ENCODE assay signal across 20 cellular contexts in the genomic region with DNA sequence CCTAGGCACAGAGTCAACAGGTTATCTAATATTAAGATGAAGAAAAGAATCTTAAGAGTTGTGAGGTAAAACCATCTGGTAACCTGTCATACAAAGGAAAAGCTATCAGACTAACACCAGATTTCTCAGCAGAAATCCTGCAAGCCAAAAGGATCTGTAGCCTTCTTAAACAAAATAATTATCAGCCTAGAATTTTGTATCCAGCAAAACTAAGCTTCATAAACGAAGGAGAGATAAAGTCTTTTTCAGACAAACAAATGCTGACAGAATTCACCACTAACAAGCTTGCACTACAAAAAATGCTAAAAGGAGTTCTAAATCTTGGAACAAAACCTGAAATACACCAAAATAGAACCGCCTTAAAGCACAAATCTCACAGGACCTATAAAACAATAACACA. TPM values are rescaled to one million over a fixed set of nuclear protein-coding genes. Genes with fewer than 3 reads are reported as not detected.
DNase-seq lines count a peak whose midpoint lies in the region; ATAC-seq, FAIRE-seq and TF ChIP-seq lines count a peak whose summit lies in the region.
"Had no signal": no experiment of that assay in that cellular context is flagged by ENCODE, and none has a peak within 500 bp of the region (broad histone marks: within the 10 kb centered on the region; RNA-seq: fewer than 3 reads in every experiment).

No MANE protein-coding gene starts in this region.

- CTCF ChIA-PET in Calu3 (lab: Charles Lee), result no interaction called here

- peak overlapping the region; percentile 39; the same call in 1 of the 2 replicates for H3K4me2 ChIP-seq in GM23338
- H3K4me2 ChIP-seq: A549, BLaER1 had no signal

- peak overlapping the region; percentile 39 for H3K4me3 ChIP-seq in GM23338
- H3K4me3 ChIP-seq in HUES64 (ENCODE audit: low read length), result peak overlapping the region; percentile 39
- peak overlapping the region; percentile 28 for H3K4me3 ChIP-seq in iPS-15b (ENCODE audit: low read depth, low read length)
- H3K4me3 ChIP-seq: A549, BLaER1, GM23248 had no signal

- no TSS peak for BruUV-seq in Calu3 (replicated peaks; lab: Mats Ljungman, UMichigan)

- no peaks in the 10 kb centered on the region for H3F3A ChIP-seq in GM23338 (replicated peaks; ENCODE audit: low read depth)

- H3K9me3 Mint-ChIP-seq in GM23338 (peaks cover 27% of the 10 kb centered on the region), neural crest cell (peaks cover 8% of the 10 kb centered on the region), Calu3 (ENCODE audit: low read depth, unreplicated experiment) (peaks cover 4% of the 10 kb centered on the region)

- H3K4me1 Mint-ChIP-seq in GM23338, result peaks cover 5% of the 10 kb centered on the region; the same call in 2 of the 3 replicates
- peaks cover 4% of the 10 kb centered on the region for H3K4me1 Mint-ChIP-seq in neural crest cell
- H3K4me1 Mint-ChIP-seq in Calu3 (ENCODE audit: low read depth, unreplicated experiment), result no peaks in the 10 kb centered on the region
- H3K4me1 Mint-ChIP-seq: CD14-positive monocyte; CD4-positive, alpha-beta memory T cell had no signal

- H3K36me3 Mint-ChIP-seq in GM23338 (ENCODE audit: low read depth), result peaks cover 12% of the 10 kb centered on the region; the same call in 1 of the 3 replicates
- peaks cover 3% of the 10 kb centered on the region for H3K36me3 Mint-ChIP-seq in neural crest cell (ENCODE audit: low read depth)
- H3K36me3 Mint-ChIP-seq in Calu3 (ENCODE audit: insufficient read depth, unreplicated experiment), result no peaks in the 10 kb centered on the region
- H3K36me3 Mint-ChIP-seq: CD14-positive monocyte had no signal

- WGBS in HUES64, result 71% methylated on average over 2 of the region's 2 CpGs

- H3K9me2 ChIP-seq in GM23338 (ENCODE audit: insufficient read depth), result 0 out of 2 replicates have a peak, but pooled peaks cover 2% of the 10 kb centered on the region

- H3K9ac ChIP-seq in HUES64 (ENCODE audit: low read depth, low read length) (no peak overlapping the region), iPS-15b (ENCODE audit: low read depth, low read length) (no peak overlapping the region)
- H3K9ac ChIP-seq: BLaER1, GM23248 had no signal

- no peaks in the 10 kb centered on the region for H3K79me2 ChIP-seq in GM23338 (replicated peaks; ENCODE audit: insufficient read depth)

- ATAC-seq in GM23338, result no peak
- no peak for ATAC-seq in GM19023 (IDR thresholded peaks at IDR 0.05; ENCODE audit: unreplicated experiment)
- ATAC-seq: A549, HCT116 had no signal

- H3K27me3 Mint-ChIP-seq in GM23338 (ENCODE audit: insufficient read depth, low read depth, poor library complexity), result peaks cover 2% of the 10 kb centered on the region
- H3K27me3 Mint-ChIP-seq in neural crest cell (ENCODE audit: low read depth), result no peaks in the 10 kb centered on the region
- no peaks in the 10 kb centered on the region for H3K27me3 Mint-ChIP-seq in Calu3 (ENCODE audit: unreplicated experiment)

- H2AFZ ChIP-seq in GM23338, result peak overlapping the region; percentile 76
- H2AFZ ChIP-seq: GM23248 had no signal

- no peaks in the 10 kb centered on the region for H3K27me3 ChIP-seq in GM23338 (ENCODE audit: insufficient read depth)
- H3K27me3 ChIP-seq in HUES64 (ENCODE audit: insufficient read depth, low read length), result no peaks in the 10 kb centered on the region
- no peaks in the 10 kb centered on the region for H3K27me3 ChIP-seq in iPS-15b (ENCODE audit: control insufficient read depth, insufficient read depth, low read length)
- H3K27me3 ChIP-seq: BLaER1 had no signal

- intact Hi-C loops in Calu3 (cut with micrococcal nuclease; ENCODE audit: unreplicated experiment), result no loop called here

- TF ChIP-seq CTCF in GM23338 (conservative IDR thresholded peaks at IDR 0.05; ENCODE audit: low read depth in 2 of 2) (no peak), neural crest cell (conservative IDR thresholded peaks at IDR 0.05) (no peak), Calu3 (IDR thresholded peaks at IDR 0.05; ENCODE audit: unreplicated experiment) (no peak)

- FAIRE-seq in RCC 7860 (lab: Jason Lieb, UNC), result no peak
- FAIRE-seq: A549, H54 had no signal

- H4K20me1 ChIP-seq in GM23338 (replicated peaks; ENCODE audit: insufficient read depth), result no peaks in the 10 kb centered on the region
- H4K20me1 ChIP-seq: BLaER1 had no signal

- H3K4me3 Mint-ChIP-seq in GM23338 (no peak overlapping the region), neural crest cell (peak overlapping the region; percentile 69), Calu3 (ENCODE audit: low read depth, unreplicated experiment) (no peak overlapping the region)
- H3K4me3 Mint-ChIP-seq: CD14-positive monocyte; CD4-positive, alpha-beta memory T cell had no signal

- no peak overlapping the region for H3K27ac Mint-ChIP-seq in GM23338
- H3K27ac Mint-ChIP-seq in neural crest cell (ENCODE audit: unreplicated experiment), result no peak overlapping the region
- no peak overlapping the region for H3K27ac Mint-ChIP-seq in Calu3 (ENCODE audit: unreplicated experiment)
- H3K27ac Mint-ChIP-seq: CD14-positive monocyte; CD4-positive, alpha-beta memory T cell had no signal

- H3K36me3 ChIP-seq in GM23338 (ENCODE audit: insufficient read depth) (no peaks in the 10 kb centered on the region; the same call in 1 of the 2 replicates), HUES64 (ENCODE audit: insufficient read depth, low read length) (no peaks in the 10 kb centered on the region), iPS-15b (ENCODE audit: control insufficient read depth, insufficient read depth, low read length) (no peaks in the 10 kb centered on the region)
- H3K36me3 ChIP-seq: BLaER1 had no signal

- DNase-seq in GM23338 (ENCODE audit: low spot score) (no peak), neural crest cell (ENCODE audit: low read depth, low spot score) (no peak), HT-29 (ENCODE audit: low spot score) (no peak), Calu3 (no peak), RCC 7860 (ENCODE audit: low spot score) (no peak)
- DNase-seq: CD4-positive, alpha-beta memory T cell; DMS79 treated with DMSO at 0.1 percent for 48 hours; GF-D8; GM23248; IMR-90; KBM-7 had no signal

- H3K4me1 ChIP-seq in GM23338 (ENCODE audit: insufficient read depth) (no peaks in the 10 kb centered on the region), HUES64 (ENCODE audit: insufficient read depth, low read length) (no peaks in the 10 kb centered on the region; the same call in 1 of the 2 replicates), iPS-15b (ENCODE audit: control insufficient read depth, insufficient read depth, low read length) (no peaks in the 10 kb centered on the region)
- H3K4me1 ChIP-seq: A549, BLaER1 had no signal

- H3K9me3 ChIP-seq in HUES64 (ENCODE audit: insufficient read depth, low read depth, low read length), result peaks cover 6% of the 10 kb centered on the region
- H3K9me3 ChIP-seq in iPS-15b (ENCODE audit: control insufficient read depth, insufficient read depth, low read length), result no peaks in the 10 kb centered on the region
- H3K9me3 ChIP-seq: A549 had no signal

- no peak overlapping the region for H3K27ac ChIP-seq in GM23338 (ENCODE audit: low read depth)
- H3K27ac ChIP-seq in HUES64 (ENCODE audit: low read depth, low read length), result no peak overlapping the region
- H3K27ac ChIP-seq: 22Rv1, A549, BLaER1, GM23248 had no signal

TF ChIP-seq in GM23338, 12 proteins besides CTCF, POLR2A, EP300 and RAD21 (continues in another document):
- TF ChIP-seq JUNB (IDR thresholded peaks at IDR 0.05; ENCODE audit: unreplicated experiment) (no peak), STAT1 (IDR thresholded peaks at IDR 0.05; ENCODE audit: unreplicated experiment) (no peak), EZH2phosphoT487 (IDR thresholded peaks at IDR 0.05; ENCODE audit: unreplicated experiment) (no peak)
- TF ChIP-seq, protein P1, sequence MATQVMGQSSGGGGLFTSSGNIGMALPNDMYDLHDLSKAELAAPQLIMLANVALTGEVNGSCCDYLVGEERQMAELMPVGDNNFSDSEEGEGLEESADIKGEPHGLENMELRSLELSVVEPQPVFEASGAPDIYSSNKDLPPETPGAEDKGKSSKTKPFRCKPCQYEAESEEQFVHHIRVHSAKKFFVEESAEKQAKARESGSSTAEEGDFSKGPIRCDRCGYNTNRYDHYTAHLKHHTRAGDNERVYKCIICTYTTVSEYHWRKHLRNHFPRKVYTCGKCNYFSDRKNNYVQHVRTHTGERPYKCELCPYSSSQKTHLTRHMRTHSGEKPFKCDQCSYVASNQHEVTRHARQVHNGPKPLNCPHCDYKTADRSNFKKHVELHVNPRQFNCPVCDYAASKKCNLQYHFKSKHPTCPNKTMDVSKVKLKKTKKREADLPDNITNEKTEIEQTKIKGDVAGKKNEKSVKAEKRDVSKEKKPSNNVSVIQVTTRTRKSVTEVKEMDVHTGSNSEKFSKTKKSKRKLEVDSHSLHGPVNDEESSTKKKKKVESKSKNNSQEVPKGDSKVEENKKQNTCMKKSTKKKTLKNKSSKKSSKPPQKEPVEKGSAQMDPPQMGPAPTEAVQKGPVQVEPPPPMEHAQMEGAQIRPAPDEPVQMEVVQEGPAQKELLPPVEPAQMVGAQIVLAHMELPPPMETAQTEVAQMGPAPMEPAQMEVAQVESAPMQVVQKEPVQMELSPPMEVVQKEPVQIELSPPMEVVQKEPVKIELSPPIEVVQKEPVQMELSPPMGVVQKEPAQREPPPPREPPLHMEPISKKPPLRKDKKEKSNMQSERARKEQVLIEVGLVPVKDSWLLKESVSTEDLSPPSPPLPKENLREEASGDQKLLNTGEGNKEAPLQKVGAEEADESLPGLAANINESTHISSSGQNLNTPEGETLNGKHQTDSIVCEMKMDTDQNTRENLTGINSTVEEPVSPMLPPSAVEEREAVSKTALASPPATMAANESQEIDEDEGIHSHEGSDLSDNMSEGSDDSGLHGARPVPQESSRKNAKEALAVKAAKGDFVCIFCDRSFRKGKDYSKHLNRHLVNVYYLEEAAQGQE (IDR thresholded peaks at IDR 0.05; ENCODE audit: unreplicated experiment), result no peak

RNA-seq across cellular contexts. Expression of a gene that starts 9.9 kb away (rescaled TPM):
- 1.8 and 3.3 TPM in 2 replicates for total RNA-seq in GM23338 (2014; rRNA removed; shearing (Covaris generic))
- 0.68 and 1.0 TPM in 2 replicates for polyA plus RNA-seq in GM23338 (2016; fragmentation: Nextera tagmentation; extraction: Ambion mirVana)
- polyA plus RNA-seq in HUES64 (2013, experiment 1 of 2), result 2.8 TPM
- polyA plus RNA-seq in HUES64 (2013, experiment 2 of 2), result 2.3 TPM
- total RNA-seq in neural crest cell (1.3 and 2.2 TPM in 2 replicates), Calu3 (2022) (0.45 and 0.56 TPM in 2 replicates)
- total RNA-seq in HT-29 (2014; rRNA removed; shearing (Covaris generic)), result not detected in 2 replicates
- total RNA-seq: GM23248 had no signal
- polyA plus RNA-seq: CD14-positive monocyte; CD4-positive, alpha-beta memory T cell; GM23248; IMR-90 had no signal
